11 cellular contexts compared by ENCODE assay signal in genomic region chr15:81302605-81303204, GRCh38. TPM values are rescaled to one million over a fixed set of nuclear protein-coding genes. Genes with fewer than 3 reads are reported as not detected.
DNase-seq lines count a peak whose midpoint lies in the region; ATAC-seq and TF ChIP-seq lines count a peak whose summit lies in the region.
"Had no signal": no experiment of that assay in that cellular context is flagged by ENCODE, and none has a peak within 500 bp of the region (broad histone marks: within the 10 kb centered on the region; RNA-seq: fewer than 3 reads in every experiment).

No MANE protein-coding gene starts in this region.

- H3K27ac Mint-ChIP-seq in activated T-helper 2 cell treated with anti-CD3 and anti-CD28 coated beads, Interferon-gamma antibody, Interleukin-2, Interleukin-4, amounts not matched to agents 10 μg/mL and 5 μg/mL and 100 μg/mL, durations not matched to agents 14 hours and 24 hours and 36 hours, result peak overlapping the region; percentile 74
- peak overlapping the region; percentile 90 to 100 (median 97) for H3K27ac Mint-ChIP-seq in naive thymus-derived CD8-positive, alpha-beta T cell
- H3K27ac Mint-ChIP-seq: GM23338 had no signal

- POLR2A ChIA-PET in naive thymus-derived CD8-positive, alpha-beta T cell (lab: Charles Lee), result interaction anchor here (0.6 to 16.9 kb wide), 12 partner anchors 2 to 303 kb away, joined by 3 to 491 read pairs (median 11); partner anchors contain the start of genes STARD5 and TLNRD1

- 85 to 90% (median 89%) methylated on average over 7 of the region's 7 CpGs for WGBS in ovary, 3 donors

- intact Hi-C loops in activated T-helper 2 cell treated with anti-CD3 and anti-CD28 coated beads, Interferon-gamma antibody, Interleukin-2, Interleukin-4, amounts not matched to agents 10 μg/mL and 5 μg/mL and 100 μg/mL, durations not matched to agents 14 hours and 24 hours and 36 hours (cut with micrococcal nuclease), result loop anchor here (1.0 to 2.0 kb wide), 2 partner anchors 8 to 28 kb away; no protein-coding TSS in a partner anchor
- intact Hi-C loops in ovary (cut with DNase I), result no loop called here

- H3K9me3 Mint-ChIP-seq in activated T-helper 2 cell treated with anti-CD3 and anti-CD28 coated beads, Interferon-gamma antibody, Interleukin-2, Interleukin-4, amounts not matched to agents 10 μg/mL and 5 μg/mL and 100 μg/mL, durations not matched to agents 14 hours and 24 hours and 36 hours, result no peaks in the 10 kb centered on the region
- H3K9me3 Mint-ChIP-seq in naive thymus-derived CD8-positive, alpha-beta T cell, result no peaks in the 10 kb centered on the region
- H3K9me3 Mint-ChIP-seq: GM23338 had no signal

- no peaks in the 10 kb centered on the region for H3K27me3 Mint-ChIP-seq in activated T-helper 2 cell treated with anti-CD3 and anti-CD28 coated beads, Interferon-gamma antibody, Interleukin-2, Interleukin-4, amounts not matched to agents 10 μg/mL and 5 μg/mL and 100 μg/mL, durations not matched to agents 14 hours and 24 hours and 36 hours (ENCODE audit: low read depth)
- no peaks in the 10 kb centered on the region for H3K27me3 Mint-ChIP-seq in naive thymus-derived CD8-positive, alpha-beta T cell

- no peaks in the 10 kb centered on the region for H3K4me1 ChIP-seq in ovary (ENCODE audit: insufficient read depth)

- H3K27me3 ChIP-seq in ovary, result no peaks in the 10 kb centered on the region
- H3K27me3 ChIP-seq: thyroid gland had no signal

- TF ChIP-seq CTCF in GM12875 (IDR thresholded peaks at IDR 0.05; ENCODE audit: borderline replicate concordance, insufficient read depth, low read depth, low read length) (no peak), ovary (IDR thresholded peaks at IDR 0.05) (no peak)

- peaks cover 92% of the 10 kb centered on the region for H3K36me3 Mint-ChIP-seq in activated T-helper 2 cell treated with anti-CD3 and anti-CD28 coated beads, Interferon-gamma antibody, Interleukin-2, Interleukin-4, amounts not matched to agents 10 μg/mL and 5 μg/mL and 100 μg/mL, durations not matched to agents 14 hours and 24 hours and 36 hours (ENCODE audit: low read depth)
- H3K36me3 Mint-ChIP-seq in naive thymus-derived CD8-positive, alpha-beta T cell, result peaks cover 57 to 100% (median 91%) of the 10 kb centered on the region in 3 donors

- H3K27ac ChIP-seq in ovary, result no peak overlapping the region

- ATAC-seq in HG03159 (IDR thresholded peaks at IDR 0.05; ENCODE audit: unreplicated experiment), result peak; percentile 37
- peak; percentile 15 to 38 for ATAC-seq in naive thymus-derived CD8-positive, alpha-beta T cell
- ATAC-seq in HG02840 (IDR thresholded peaks at IDR 0.05; ENCODE audit: low FRiP score, unreplicated experiment), result no peak

- H3K4me1 Mint-ChIP-seq in activated T-helper 2 cell treated with anti-CD3 and anti-CD28 coated beads, Interferon-gamma antibody, Interleukin-2, Interleukin-4, amounts not matched to agents 10 μg/mL and 5 μg/mL and 100 μg/mL, durations not matched to agents 14 hours and 24 hours and 36 hours (ENCODE audit: low read depth), result peaks cover 84% of the 10 kb centered on the region
- peaks cover 38 to 87% (median 71%) of the 10 kb centered on the region in 4 donors for H3K4me1 Mint-ChIP-seq in naive thymus-derived CD8-positive, alpha-beta T cell

- DNase-seq in activated T-helper 2 cell treated with anti-CD3 and anti-CD28 coated beads, Interferon-gamma antibody, Interleukin-2, Interleukin-4, amounts not matched to agents 10 μg/mL and 5 μg/mL and 100 μg/mL, durations not matched to agents 14 hours and 24 hours and 36 hours (ENCODE audit: low spot score), result no peak
- DNase-seq in naive thymus-derived CD8-positive, alpha-beta T cell, result peak in 1 of 10 donors; percentile 57
- DNase-seq in ovary (no peak), H4 (ENCODE audit: low spot score) (no peak)
- DNase-seq in stimulated activated CD4-positive, alpha-beta T cell treated with anti-CD3 and anti-CD28 coated beads, Interleukin-4, amount 100 ng/mL, for 24 hours, result no peak
- DNase-seq: GDM1, thyroid gland had no signal

- H3K4me3 ChIP-seq in GM12875 (ENCODE audit: low read depth, low read length) (peak overlapping the region; percentile 65), ovary (no peak overlapping the region)
- H3K4me3 ChIP-seq: GM23338, thyroid gland had no signal

- no peaks in the 10 kb centered on the region for H3K36me3 ChIP-seq in ovary

- peak overlapping the region; percentile 96 for H3K4me3 Mint-ChIP-seq in activated T-helper 2 cell treated with anti-CD3 and anti-CD28 coated beads, Interferon-gamma antibody, Interleukin-2, Interleukin-4, amounts not matched to agents 10 μg/mL and 5 μg/mL and 100 μg/mL, durations not matched to agents 14 hours and 24 hours and 36 hours (ENCODE audit: low read depth)
- H3K4me3 Mint-ChIP-seq in naive thymus-derived CD8-positive, alpha-beta T cell, result peak overlapping the region; percentile 96 to 100 (median 100)
- H3K4me3 Mint-ChIP-seq: GM23338 had no signal

- no peak for TF ChIP-seq EP300 in ovary (IDR thresholded peaks at IDR 0.05)

- H3K9me3 ChIP-seq in ovary, result no peaks in the 10 kb centered on the region
- H3K9me3 ChIP-seq: thyroid gland had no signal

- TF ChIP-seq POLR2A in ovary (IDR thresholded peaks at IDR 0.05), result no peak

RNA-seq across cellular contexts. Expression of gene STARD5, which starts 21.2 kb away (rescaled TPM):
- total RNA-seq in activated T-helper 2 cell treated with anti-CD3 and anti-CD28 coated beads, Interferon-gamma antibody, Interleukin-2, Interleukin-4, amounts not matched to agents 10 μg/mL and 5 μg/mL and 100 μg/mL, durations not matched to agents 14 hours and 24 hours and 36 hours, result 3.3 and 4.5 TPM in 2 replicates
- 10 to 100 TPM; 10.8 to 12.8 TPM for total RNA-seq in naive thymus-derived CD8-positive, alpha-beta T cell
- polyA plus RNA-seq in naive thymus-derived CD8-positive, alpha-beta T cell, result 1 to 10 TPM; 3.8 to 6.9 (median 4.5) TPM
- 1 to 10 TPM; 3.8 to 8.6 (median 6.1) TPM for total RNA-seq in ovary
- 1 to 10 TPM; 6.3 to 9.4 TPM for polyA plus RNA-seq in ovary
- total RNA-seq in H4 (2014; rRNA removed; shearing (Covaris generic)), result 2.9 and 3.2 TPM in 2 replicates
